Comparison of ENCODE assay signal across 1 cellular context in the genomic region with DNA sequence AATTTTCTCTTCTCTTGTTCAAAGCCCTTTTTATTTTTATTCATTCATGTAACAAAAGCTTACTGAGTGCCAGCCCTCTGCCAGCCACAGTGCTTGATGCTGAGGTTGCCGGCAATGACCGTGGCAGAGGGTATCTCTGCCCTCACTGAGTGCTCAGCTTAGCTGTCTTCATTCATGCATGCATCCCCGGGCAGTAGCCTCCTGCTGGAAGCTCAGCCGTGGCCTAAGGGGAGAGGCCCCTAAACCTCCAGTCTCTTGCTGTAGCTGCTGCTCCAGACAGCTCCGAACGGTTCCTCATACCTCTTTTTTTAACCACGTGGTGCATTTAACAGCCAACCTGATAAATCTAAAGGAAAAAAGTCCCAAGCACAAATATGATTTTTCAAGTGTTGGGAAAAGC.
TF ChIP-seq lines count a peak whose summit lies in the region.

No MANE protein-coding gene starts in this region.

TF ChIP-seq in GM23338, 12 proteins besides CTCF, POLR2A, EP300 and RAD21 (continued from another document):
- TF ChIP-seq, protein P1, sequence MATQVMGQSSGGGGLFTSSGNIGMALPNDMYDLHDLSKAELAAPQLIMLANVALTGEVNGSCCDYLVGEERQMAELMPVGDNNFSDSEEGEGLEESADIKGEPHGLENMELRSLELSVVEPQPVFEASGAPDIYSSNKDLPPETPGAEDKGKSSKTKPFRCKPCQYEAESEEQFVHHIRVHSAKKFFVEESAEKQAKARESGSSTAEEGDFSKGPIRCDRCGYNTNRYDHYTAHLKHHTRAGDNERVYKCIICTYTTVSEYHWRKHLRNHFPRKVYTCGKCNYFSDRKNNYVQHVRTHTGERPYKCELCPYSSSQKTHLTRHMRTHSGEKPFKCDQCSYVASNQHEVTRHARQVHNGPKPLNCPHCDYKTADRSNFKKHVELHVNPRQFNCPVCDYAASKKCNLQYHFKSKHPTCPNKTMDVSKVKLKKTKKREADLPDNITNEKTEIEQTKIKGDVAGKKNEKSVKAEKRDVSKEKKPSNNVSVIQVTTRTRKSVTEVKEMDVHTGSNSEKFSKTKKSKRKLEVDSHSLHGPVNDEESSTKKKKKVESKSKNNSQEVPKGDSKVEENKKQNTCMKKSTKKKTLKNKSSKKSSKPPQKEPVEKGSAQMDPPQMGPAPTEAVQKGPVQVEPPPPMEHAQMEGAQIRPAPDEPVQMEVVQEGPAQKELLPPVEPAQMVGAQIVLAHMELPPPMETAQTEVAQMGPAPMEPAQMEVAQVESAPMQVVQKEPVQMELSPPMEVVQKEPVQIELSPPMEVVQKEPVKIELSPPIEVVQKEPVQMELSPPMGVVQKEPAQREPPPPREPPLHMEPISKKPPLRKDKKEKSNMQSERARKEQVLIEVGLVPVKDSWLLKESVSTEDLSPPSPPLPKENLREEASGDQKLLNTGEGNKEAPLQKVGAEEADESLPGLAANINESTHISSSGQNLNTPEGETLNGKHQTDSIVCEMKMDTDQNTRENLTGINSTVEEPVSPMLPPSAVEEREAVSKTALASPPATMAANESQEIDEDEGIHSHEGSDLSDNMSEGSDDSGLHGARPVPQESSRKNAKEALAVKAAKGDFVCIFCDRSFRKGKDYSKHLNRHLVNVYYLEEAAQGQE (IDR thresholded peaks at IDR 0.05; ENCODE audit: unreplicated experiment): no peak
- TF ChIP-seq JUNB (IDR thresholded peaks at IDR 0.05; ENCODE audit: unreplicated experiment): no peak
